In the genomic region with DNA sequence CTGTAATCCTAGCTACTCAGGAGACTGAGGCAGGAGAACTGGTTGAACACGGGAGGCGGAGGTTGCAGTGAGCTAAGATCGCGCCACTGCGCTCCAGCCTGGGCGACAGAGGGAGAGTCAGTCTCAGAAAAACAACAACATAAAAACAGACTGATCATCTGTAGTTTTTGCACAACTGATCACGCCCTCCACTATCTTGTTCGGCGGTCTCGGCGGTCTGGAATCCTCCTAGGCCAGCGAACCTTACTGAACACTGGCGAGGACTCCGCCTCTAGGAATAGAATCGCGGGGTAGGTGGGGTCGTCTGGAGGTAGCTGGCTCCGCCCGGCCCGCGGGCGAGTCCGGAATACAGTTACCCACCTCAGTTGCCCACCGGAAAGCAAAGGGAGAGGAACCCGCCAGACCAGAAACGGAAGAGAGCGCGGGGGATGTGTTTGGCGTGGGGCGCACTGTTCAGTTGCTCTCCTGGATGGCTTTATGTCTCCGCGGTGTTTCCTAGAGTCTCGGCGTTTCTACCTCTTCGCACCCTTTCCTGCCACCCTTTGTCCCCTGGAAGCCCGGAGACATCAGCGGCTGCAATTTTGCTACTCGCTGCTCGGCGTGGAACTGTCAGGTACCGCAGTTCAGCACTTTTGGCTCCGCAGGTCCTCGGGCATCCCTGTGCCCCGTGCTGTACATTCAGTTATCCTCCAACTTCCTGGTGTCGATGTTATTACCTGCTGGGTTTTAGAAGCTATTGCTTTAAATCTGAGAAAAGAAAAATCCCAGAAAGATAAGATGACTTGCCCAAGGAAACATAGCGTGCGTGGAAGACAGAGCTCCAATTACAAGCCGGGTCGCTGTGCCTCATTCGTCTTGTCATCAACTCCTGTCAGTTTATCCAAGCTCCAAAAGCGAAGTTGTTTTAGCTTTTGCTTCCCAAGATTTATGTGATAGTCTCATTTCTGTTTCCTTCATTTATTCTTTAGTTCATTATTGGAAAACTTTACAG, we compare ENCODE assay signal across 1 cellular context.
TF ChIP-seq lines count a peak whose summit lies in the region.

No MANE protein-coding gene starts in this region.

TF ChIP-seq in K562, 482 proteins besides CTCF, POLR2A, EP300 and RAD21 (continued from another document and continues in another):
- TF ChIP-seq, protein P1, sequence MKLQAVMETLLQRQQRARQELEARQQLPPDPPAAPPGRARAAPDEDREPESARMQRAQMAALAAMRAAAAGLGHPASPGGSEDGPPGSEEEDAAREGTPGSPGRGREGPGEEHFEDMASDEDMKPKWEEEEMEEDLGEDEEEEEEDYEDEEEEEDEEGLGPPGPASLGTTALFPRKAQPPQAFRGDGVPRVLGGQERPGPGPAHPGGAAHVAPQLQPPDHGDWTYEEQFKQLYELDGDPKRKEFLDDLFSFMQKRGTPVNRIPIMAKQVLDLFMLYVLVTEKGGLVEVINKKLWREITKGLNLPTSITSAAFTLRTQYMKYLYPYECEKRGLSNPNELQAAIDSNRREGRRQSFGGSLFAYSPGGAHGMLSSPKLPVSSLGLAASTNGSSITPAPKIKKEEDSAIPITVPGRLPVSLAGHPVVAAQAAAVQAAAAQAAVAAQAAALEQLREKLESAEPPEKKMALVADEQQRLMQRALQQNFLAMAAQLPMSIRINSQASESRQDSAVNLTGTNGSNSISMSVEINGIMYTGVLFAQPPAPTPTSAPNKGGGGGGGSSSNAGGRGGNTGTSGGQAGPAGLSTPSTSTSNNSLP (IDR thresholded peaks at IDR 0.05; ENCODE audit: borderline replicate concordance, low read depth, low read length) = no peak
- TF ChIP-seq MTF1 (CRISPR knock-in tag; IDR thresholded peaks at IDR 0.05; ENCODE audit: borderline replicate concordance) (no peak), PTRF (tag; IDR thresholded peaks at IDR 0.05) (no peak), MAFK (IDR thresholded peaks at IDR 0.05; ENCODE audit: low read length) (no peak), RHOXF2B (CRISPR knock-in tag; conservative IDR thresholded peaks at IDR 0.05) (no peak), NEUROD1 (IDR thresholded peaks at IDR 0.05; ENCODE audit: borderline replicate concordance, low read depth, low read length, partially characterized antibody) (peak; percentile 22), GTF2E2 (tag; IDR thresholded peaks at IDR 0.05) (no peak), RUNX1 (IDR thresholded peaks at IDR 0.05; ENCODE audit: low read depth) (no peak), ZFP36 (IDR thresholded peaks at IDR 0.05; ENCODE audit: low read depth, low read length, partially characterized antibody) (no peak), ZNF830 (CRISPR knock-in tag; IDR thresholded peaks at IDR 0.05) (no peak), FOS (IDR thresholded peaks at IDR 0.05; ENCODE audit: extremely low read depth, insufficient read length) (no peak), MED1 (CRISPR knock-in tag; IDR thresholded peaks at IDR 0.05; ENCODE audit: borderline replicate concordance) (no peak), XRCC4 (IDR thresholded peaks at IDR 0.05; ENCODE audit: extremely low read depth, insufficient read depth, insufficient read length) (no peak), ILK (tag; IDR thresholded peaks at IDR 0.05; ENCODE audit: borderline replicate concordance, low read depth) (no peak), HSF4 (CRISPR knock-in tag; IDR thresholded peaks at IDR 0.05; ENCODE audit: borderline replicate concordance) (no peak), C11orf30 (IDR thresholded peaks at IDR 0.05; ENCODE audit: low read depth) (peak; percentile 91), FOXP1 (CRISPR knock-in tag; IDR thresholded peaks at IDR 0.05) (no peak), ZNF165 (CRISPR knock-in tag; IDR thresholded peaks at IDR 0.05; ENCODE audit: borderline replicate concordance) (no peak), ESRRA (IDR thresholded peaks at IDR 0.05; ENCODE audit: borderline replicate concordance, low read depth) (0 out of 2 replicates have a peak, but pooled peaks have one; percentile 43), ZNF644 (tag; IDR thresholded peaks at IDR 0.05; ENCODE audit: low read depth) (no peak), CCNT2 (IDR thresholded peaks at IDR 0.05; ENCODE audit: borderline replicate concordance, extremely low read depth, insufficient read length, low read depth, low read length) (no peak), CBX2 (IDR thresholded peaks at IDR 0.05; ENCODE audit: insufficient read depth, low read length, poor library complexity, severe bottlenecking) (no peak), L3MBTL2 (IDR thresholded peaks at IDR 0.05) (no peak), BDP1 (IDR thresholded peaks at IDR 0.05; ENCODE audit: insufficient read depth, insufficient read length) (no peak), ETV5 (CRISPR knock-in tag; IDR thresholded peaks at IDR 0.05; ENCODE audit: low read depth) (no peak), CHD4 (IDR thresholded peaks at IDR 0.05; ENCODE audit: insufficient read depth, insufficient replicate concordance, low read depth, low read length, poor library complexity, severe bottlenecking) (no peak), PTTG1 (tag; IDR thresholded peaks at IDR 0.05; ENCODE audit: low read depth) (no peak), ZNF561 (CRISPR knock-in tag; conservative IDR thresholded peaks at IDR 0.05) (no peak), RBM25 (IDR thresholded peaks at IDR 0.05; ENCODE audit: low read depth, low read length, severe bottlenecking) (no peak), ZNF384 (IDR thresholded peaks at IDR 0.05; ENCODE audit: low read depth, low read length) (no peak; the same call in 1 of the 2 replicates)
- TF ChIP-seq, protein P2, sequence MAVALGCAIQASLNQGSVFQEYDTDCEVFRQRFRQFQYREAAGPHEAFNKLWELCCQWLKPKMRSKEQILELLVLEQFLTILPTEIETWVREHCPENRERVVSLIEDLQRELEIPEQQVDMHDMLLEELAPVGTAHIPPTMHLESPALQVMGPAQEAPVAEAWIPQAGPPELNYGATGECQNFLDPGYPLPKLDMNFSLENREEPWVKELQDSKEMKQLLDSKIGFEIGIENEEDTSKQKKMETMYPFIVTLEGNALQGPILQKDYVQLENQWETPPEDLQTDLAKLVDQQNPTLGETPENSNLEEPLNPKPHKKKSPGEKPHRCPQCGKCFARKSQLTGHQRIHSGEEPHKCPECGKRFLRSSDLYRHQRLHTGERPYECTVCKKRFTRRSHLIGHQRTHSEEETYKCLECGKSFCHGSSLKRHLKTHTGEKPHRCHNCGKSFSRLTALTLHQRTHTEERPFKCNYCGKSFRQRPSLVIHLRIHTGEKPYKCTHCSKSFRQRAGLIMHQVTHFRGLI (CRISPR knock-in tag; IDR thresholded peaks at IDR 0.05) = no peak
- TF ChIP-seq, protein P3, sequence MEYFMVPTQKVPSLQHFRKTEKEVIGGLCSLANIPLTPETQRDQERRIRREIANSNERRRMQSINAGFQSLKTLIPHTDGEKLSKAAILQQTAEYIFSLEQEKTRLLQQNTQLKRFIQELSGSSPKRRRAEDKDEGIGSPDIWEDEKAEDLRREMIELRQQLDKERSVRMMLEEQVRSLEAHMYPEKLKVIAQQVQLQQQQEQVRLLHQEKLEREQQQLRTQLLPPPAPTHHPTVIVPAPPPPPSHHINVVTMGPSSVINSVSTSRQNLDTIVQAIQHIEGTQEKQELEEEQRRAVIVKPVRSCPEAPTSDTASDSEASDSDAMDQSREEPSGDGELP (CRISPR knock-in tag; IDR thresholded peaks at IDR 0.05; ENCODE audit: borderline replicate concordance) = peak; percentile 45; the same call in 1 of the 2 replicates
- TF ChIP-seq, protein P4, sequence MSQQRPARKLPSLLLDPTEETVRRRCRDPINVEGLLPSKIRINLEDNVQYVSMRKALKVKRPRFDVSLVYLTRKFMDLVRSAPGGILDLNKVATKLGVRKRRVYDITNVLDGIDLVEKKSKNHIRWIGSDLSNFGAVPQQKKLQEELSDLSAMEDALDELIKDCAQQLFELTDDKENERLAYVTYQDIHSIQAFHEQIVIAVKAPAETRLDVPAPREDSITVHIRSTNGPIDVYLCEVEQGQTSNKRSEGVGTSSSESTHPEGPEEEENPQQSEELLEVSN (IDR thresholded peaks at IDR 0.05; ENCODE audit: borderline replicate concordance in 1 of 2, extremely low read depth in 1 of 2, insufficient read depth in 1 of 2, insufficient read length in 1 of 2, low read depth in 1 of 2, low read length in 1 of 2, poor library complexity in 1 of 2, severe bottlenecking in 1 of 2) = peak in 1 of 2 experiments; percentile 26
- TF ChIP-seq, protein P5, sequence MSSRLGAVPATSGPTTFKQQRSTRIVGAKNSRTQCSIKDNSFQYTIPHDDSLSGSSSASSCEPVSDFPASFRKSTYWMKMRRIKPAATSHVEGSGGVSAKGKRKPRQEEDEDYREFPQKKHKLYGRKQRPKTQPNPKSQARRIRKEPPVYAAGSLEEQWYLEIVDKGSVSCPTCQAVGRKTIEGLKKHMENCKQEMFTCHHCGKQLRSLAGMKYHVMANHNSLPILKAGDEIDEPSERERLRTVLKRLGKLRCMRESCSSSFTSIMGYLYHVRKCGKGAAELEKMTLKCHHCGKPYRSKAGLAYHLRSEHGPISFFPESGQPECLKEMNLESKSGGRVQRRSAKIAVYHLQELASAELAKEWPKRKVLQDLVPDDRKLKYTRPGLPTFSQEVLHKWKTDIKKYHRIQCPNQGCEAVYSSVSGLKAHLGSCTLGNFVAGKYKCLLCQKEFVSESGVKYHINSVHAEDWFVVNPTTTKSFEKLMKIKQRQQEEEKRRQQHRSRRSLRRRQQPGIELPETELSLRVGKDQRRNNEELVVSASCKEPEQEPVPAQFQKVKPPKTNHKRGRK (tag; IDR thresholded peaks at IDR 0.05) = no peak
- TF ChIP-seq, protein P6, sequence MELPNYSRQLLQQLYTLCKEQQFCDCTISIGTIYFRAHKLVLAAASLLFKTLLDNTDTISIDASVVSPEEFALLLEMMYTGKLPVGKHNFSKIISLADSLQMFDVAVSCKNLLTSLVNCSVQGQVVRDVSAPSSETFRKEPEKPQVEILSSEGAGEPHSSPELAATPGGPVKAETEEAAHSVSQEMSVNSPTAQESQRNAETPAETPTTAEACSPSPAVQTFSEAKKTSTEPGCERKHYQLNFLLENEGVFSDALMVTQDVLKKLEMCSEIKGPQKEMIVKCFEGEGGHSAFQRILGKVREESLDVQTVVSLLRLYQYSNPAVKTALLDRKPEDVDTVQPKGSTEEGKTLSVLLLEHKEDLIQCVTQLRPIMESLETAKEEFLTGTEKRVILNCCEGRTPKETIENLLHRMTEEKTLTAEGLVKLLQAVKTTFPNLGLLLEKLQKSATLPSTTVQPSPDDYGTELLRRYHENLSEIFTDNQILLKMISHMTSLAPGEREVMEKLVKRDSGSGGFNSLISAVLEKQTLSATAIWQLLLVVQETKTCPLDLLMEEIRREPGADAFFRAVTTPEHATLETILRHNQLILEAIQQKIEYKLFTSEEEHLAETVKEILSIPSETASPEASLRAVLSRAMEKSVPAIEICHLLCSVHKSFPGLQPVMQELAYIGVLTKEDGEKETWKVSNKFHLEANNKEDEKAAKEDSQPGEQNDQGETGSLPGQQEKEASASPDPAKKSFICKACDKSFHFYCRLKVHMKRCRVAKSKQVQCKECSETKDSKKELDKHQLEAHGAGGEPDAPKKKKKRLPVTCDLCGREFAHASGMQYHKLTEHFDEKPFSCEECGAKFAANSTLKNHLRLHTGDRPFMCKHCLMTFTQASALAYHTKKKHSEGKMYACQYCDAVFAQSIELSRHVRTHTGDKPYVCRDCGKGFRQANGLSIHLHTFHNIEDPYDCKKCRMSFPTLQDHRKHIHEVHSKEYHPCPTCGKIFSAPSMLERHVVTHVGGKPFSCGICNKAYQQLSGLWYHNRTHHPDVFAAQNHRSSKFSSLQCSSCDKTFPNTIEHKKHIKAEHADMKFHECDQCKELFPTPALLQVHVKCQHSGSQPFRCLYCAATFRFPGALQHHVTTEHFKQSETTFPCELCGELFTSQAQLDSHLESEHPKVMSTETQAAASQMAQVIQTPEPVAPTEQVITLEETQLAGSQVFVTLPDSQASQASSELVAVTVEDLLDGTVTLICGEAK (IDR thresholded peaks at IDR 0.05) = peak; percentile 98
- TF ChIP-seq, protein P6 (CRISPR knock-in tag; IDR thresholded peaks at IDR 0.05) = no peak
